Comparison of ENCODE assay signal across 10 cellular contexts in genomic region chr12:14828896-14829295, GRCh38. TPM values are rescaled to one million over a fixed set of nuclear protein-coding genes. Genes with fewer than 3 reads are reported as not detected.
DNase-seq lines count a peak whose midpoint lies in the region; ATAC-seq and TF ChIP-seq lines count a peak whose summit lies in the region.
"Had no signal": no experiment of that assay in that cellular context is flagged by ENCODE, and none has a peak within 500 bp of the region (broad histone marks: within the 10 kb centered on the region; RNA-seq: fewer than 3 reads in every experiment).

No MANE protein-coding gene starts in this region.

- H3K9me3 ChIP-seq in right atrium auricular region (no peaks in the 10 kb centered on the region), adrenal gland (replicated peaks in 1 of 3) (no peaks in the 10 kb centered on the region)

- H3K27me3 ChIP-seq in right atrium auricular region (no peaks in the 10 kb centered on the region), adrenal gland (no peaks in the 10 kb centered on the region)

- H3K4me1 ChIP-seq in right atrium auricular region: peaks cover 0 to 11% of the 10 kb centered on the region in 2 donors
- H3K4me1 ChIP-seq in adrenal gland (replicated peaks in 1 of 2): no peaks in the 10 kb centered on the region

- H3K4me3 Mint-ChIP-seq in activated CD4-positive, alpha-beta T cell treated with anti-CD3 and anti-CD28 coated beads, Interleukin-2, amount 10 ng/mL, durations not matched to agents 7 days and 5 days: no peak overlapping the region

- H3K9me3 Mint-ChIP-seq in activated CD4-positive, alpha-beta T cell treated with anti-CD3 and anti-CD28 coated beads, Interleukin-2, amount 10 ng/mL, durations not matched to agents 7 days and 5 days: no peaks in the 10 kb centered on the region

- no peaks in the 10 kb centered on the region for H3K4me1 Mint-ChIP-seq in activated CD4-positive, alpha-beta T cell treated with anti-CD3 and anti-CD28 coated beads, Interleukin-2, amount 10 ng/mL, durations not matched to agents 7 days and 5 days

- H3K4me3 ChIP-seq in right atrium auricular region (no peak overlapping the region), adrenal gland (no peak overlapping the region)

- no peak for TF ChIP-seq CTCF in right atrium auricular region (IDR thresholded peaks at IDR 0.05)
- TF ChIP-seq CTCF in adrenal gland (IDR thresholded peaks at IDR 0.05): no peak

- TF ChIP-seq POLR2A in adrenal gland (IDR thresholded peaks at IDR 0.05): no peak

- H3K27ac Mint-ChIP-seq in activated CD4-positive, alpha-beta T cell treated with anti-CD3 and anti-CD28 coated beads, Interleukin-2, amount 10 ng/mL, durations not matched to agents 7 days and 5 days: no peak overlapping the region

- H3K27ac ChIP-seq in right atrium auricular region (no peak overlapping the region), adrenal gland (no peak overlapping the region)
- H3K27ac ChIP-seq: epithelial cell of prostate had no signal

- intact Hi-C loops in left cardiac atrium (cut with DNase I) (no loop called here), adrenal gland (cut with DNase I) (no loop called here)

- H3K27me3 Mint-ChIP-seq in activated CD4-positive, alpha-beta T cell treated with anti-CD3 and anti-CD28 coated beads, Interleukin-2, amount 10 ng/mL, durations not matched to agents 7 days and 5 days: peaks cover 14% of the 10 kb centered on the region

- no peaks in the 10 kb centered on the region for H3K36me3 Mint-ChIP-seq in activated CD4-positive, alpha-beta T cell treated with anti-CD3 and anti-CD28 coated beads, Interleukin-2, amount 10 ng/mL, durations not matched to agents 7 days and 5 days (ENCODE audit: low read depth)

- ATAC-seq in left cardiac atrium (peak; percentile 37 to 59), HG02973 (IDR thresholded peaks at IDR 0.05; ENCODE audit: unreplicated experiment) (peak; percentile 68)

- POLR2A ChIA-PET in activated CD4-positive, alpha-beta T cell treated with anti-CD3 and anti-CD28 coated beads, Interleukin-2, amount 10 ng/mL, durations not matched to agents 7 days and 5 days (lab: Charles Lee): no interaction called here

- no peak for DNase-seq in left cardiac atrium
- DNase-seq in right atrium auricular region (ENCODE audit: low spot score): no peak
- DNase-seq in adrenal gland: peak in 5 of 7 donors; percentile 28 to 62 (median 32)
- DNase-seq in T-helper 1 cell: no peak
- no peak for DNase-seq in HK-2 (ENCODE audit: unreplicated experiment)
- DNase-seq in activated CD4-positive, alpha-beta T cell treated with anti-CD3 and anti-CD28 coated beads, Interleukin-2, amount 50 U/mL, for 48 hours: no peak
- no peak for DNase-seq in activated CD4-positive, alpha-beta T cell treated with anti-CD3 and anti-CD28 coated beads, Interleukin-2, amount 10 ng/mL, durations not matched to agents 7 days and 5 days
- DNase-seq: C1 segment of cervical spinal cord had no signal

- no peaks in the 10 kb centered on the region for H3K36me3 ChIP-seq in right atrium auricular region
- no peaks in the 10 kb centered on the region for H3K36me3 ChIP-seq in adrenal gland (replicated peaks in 1 of 2)

- CTCF ChIA-PET in activated CD4-positive, alpha-beta T cell treated with anti-CD3 and anti-CD28 coated beads, Interleukin-2, amount 10 ng/mL, durations not matched to agents 7 days and 5 days (lab: Charles Lee): interaction anchor here (1.2 to 1.3 kb wide), 3 partner anchors 9 to 48 kb away, joined by 3 to 5 read pairs (median 3); partner anchors contain the start of genes C12orf60 and WBP11

RNA-seq across cellular contexts. Expression of gene ART4, which starts 14.4 kb away (rescaled TPM):
- 10 to 100 TPM in 1 of 2 donors, 1 to 10 TPM in 1; 5.4 to 11.8 TPM for total RNA-seq in left cardiac atrium
- 10 to 100 TPM; 12.1 to 25.9 TPM for total RNA-seq in right atrium auricular region
- 10 to 100 TPM in 1 of 8 donors, 1 to 10 TPM in 6, under 1 TPM in 1; 0.66 to 15.2 (median 5.1) TPM for total RNA-seq in adrenal gland
- polyA plus RNA-seq in adrenal gland: 1 to 10 TPM in 1 of 3 donors, under 1 TPM in 2; 0.51 to 5.9 (median 0.88) TPM
- total RNA-seq in activated CD4-positive, alpha-beta T cell treated with anti-CD3 and anti-CD28 coated beads, Interleukin-2, amount 10 ng/mL, durations not matched to agents 7 days and 5 days: not detected

RNA-seq across cellular contexts. Expression of gene SMCO3, which starts 14.9 kb away (rescaled TPM):
- total RNA-seq in left cardiac atrium (under 1 TPM; 0.29 to 0.44 TPM), right atrium auricular region (under 1 TPM; 0.33 to 0.43 TPM), adrenal gland (under 1 TPM in 6 of 8 donors, not detected in 2; 0.21 to 0.41 (median 0.28) TPM)
- polyA plus RNA-seq in adrenal gland: under 1 TPM in 2 of 3 donors, not detected in 1; 0.20 to 0.24 TPM
- total RNA-seq in activated CD4-positive, alpha-beta T cell treated with anti-CD3 and anti-CD28 coated beads, Interleukin-2, amount 10 ng/mL, durations not matched to agents 7 days and 5 days: not detected

RNA-seq across cellular contexts. Expression of gene C12orf60, which starts 25.4 kb away (rescaled TPM):
- total RNA-seq in left cardiac atrium (1 to 10 TPM in 1 of 2 donors, under 1 TPM in 1; 0.94 to 1.1 TPM), right atrium auricular region (1 to 10 TPM in 1 of 2 donors, under 1 TPM in 1; 0.90 to 1.1 TPM), adrenal gland (1 to 10 TPM; 2.6 to 9.3 (median 4.5) TPM)
- 10 to 100 TPM in 1 of 3 donors, 1 to 10 TPM in 2; 3.1 to 12.5 (median 4.8) TPM for polyA plus RNA-seq in adrenal gland
- 1 to 10 TPM in 1 of 2 experiments, under 1 TPM in 1; 1.00 to 1.3 TPM for total RNA-seq in activated CD4-positive, alpha-beta T cell treated with anti-CD3 and anti-CD28 coated beads, Interleukin-2, amount 10 ng/mL, durations not matched to agents 7 days and 5 days

RNA-seq across cellular contexts. Expression of gene WBP11, which starts 25.6 kb away (rescaled TPM):
- total RNA-seq in left cardiac atrium: 10 to 100 TPM; 41.0 to 56.0 TPM
- total RNA-seq in right atrium auricular region: 10 to 100 TPM; 19.9 to 21.9 TPM
- 100 to 1,000 TPM in 1 of 8 donors, 10 to 100 TPM in 7; 11.5 to 103 (median 43.3) TPM for total RNA-seq in adrenal gland
- polyA plus RNA-seq in adrenal gland: 100 to 1,000 TPM in 1 of 3 donors, 10 to 100 TPM in 2; 16.6 to 112 (median 20.2) TPM
- 10 to 100 TPM; 83.9 to 95.7 TPM for total RNA-seq in activated CD4-positive, alpha-beta T cell treated with anti-CD3 and anti-CD28 coated beads, Interleukin-2, amount 10 ng/mL, durations not matched to agents 7 days and 5 days

RNA-seq across cellular contexts. Expression of gene MGP, which starts 56.8 kb away (rescaled TPM):
- 1,000 to 10,000 TPM; 1,159 to 1,325 TPM for total RNA-seq in left cardiac atrium
- total RNA-seq in right atrium auricular region: 100 to 1,000 TPM; 287 to 454 TPM
- 1,000 to 10,000 TPM; 1,007 to 2,003 (median 1,366) TPM for total RNA-seq in adrenal gland
- polyA plus RNA-seq in adrenal gland: 1,000 to 10,000 TPM in 2 of 3 donors, 100 to 1,000 TPM in 1; 999 to 1,170 (median 1,064) TPM
- under 1 TPM in 1 of 2 experiments, not detected in 1; 0.20 TPM for total RNA-seq in activated CD4-positive, alpha-beta T cell treated with anti-CD3 and anti-CD28 coated beads, Interleukin-2, amount 10 ng/mL, durations not matched to agents 7 days and 5 days

Comparison
In these comparisons a context has a peak if more than half of its experiments do, and no peak if none do; other contexts are left out.
1. DNase-seq: peak in adrenal gland (5 of 7); none in left cardiac atrium (single experiment), right atrium auricular region (single experiment), T-helper 1 cell (0 of 5), HK-2 (single experiment), activated CD4-positive, alpha-beta T cell treated with anti-CD3 and anti-CD28 coated beads, Interleukin-2, amount 50 U/mL, for 48 hours (0 of 2) and activated CD4-positive, alpha-beta T cell treated with anti-CD3 and anti-CD28 coated beads, Interleukin-2, amount 10 ng/mL, durations not matched to agents 7 days and 5 days (single experiment).